In the genomic region with DNA sequence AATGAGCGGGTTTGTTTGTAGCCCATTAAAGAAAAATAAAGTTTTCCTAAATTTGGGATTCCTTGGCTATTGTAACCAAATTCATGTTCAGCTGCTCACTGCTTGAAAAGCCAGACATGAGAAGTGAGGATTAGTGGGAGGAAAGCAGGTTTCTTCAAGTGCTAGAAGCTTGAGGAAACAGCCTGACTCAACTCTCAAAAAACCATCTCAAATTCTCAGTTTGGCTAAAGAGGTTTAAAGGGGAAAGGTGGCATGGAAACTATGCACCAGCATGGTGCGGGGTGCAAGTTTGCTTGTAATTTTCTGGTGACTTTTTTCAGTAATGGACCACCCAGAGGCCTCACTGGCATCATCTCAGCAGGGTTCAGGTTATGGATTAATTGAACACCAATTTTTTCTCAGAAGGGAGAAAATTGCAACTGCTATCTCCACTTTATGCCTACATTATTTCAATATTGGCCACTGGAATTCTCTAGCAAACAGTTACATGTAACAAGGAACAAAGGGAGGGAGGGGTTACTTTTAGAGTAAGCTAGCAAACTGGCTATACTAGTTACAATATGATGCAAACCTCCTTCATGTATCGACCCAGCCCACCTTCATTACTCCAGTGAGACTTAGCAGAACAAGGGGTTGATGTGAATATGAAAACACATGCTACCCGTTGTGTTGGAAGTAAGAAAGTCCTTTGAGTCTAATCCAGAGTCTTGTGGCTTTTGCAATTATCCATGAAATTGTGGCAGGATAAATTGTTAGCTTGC, we compare ENCODE assay signal across 22 cellular contexts.
"Had no signal": no experiment of that assay in that cellular context is flagged by ENCODE, and none has a peak within 500 bp of the region (broad histone marks: within the 10 kb centered on the region; RNA-seq: fewer than 3 reads in every experiment).

No MANE protein-coding gene starts in this region.

- H3K27me3 ChIP-seq: esophagus squamous epithelium, gastroesophageal sphincter, left lung, ovary, right atrium auricular region, sigmoid colon, tibial artery, upper lobe of right lung, vagina had no signal

- H3K9me3 ChIP-seq: esophagus squamous epithelium, gastroesophageal sphincter, left lung, lower lobe of right lung, ovary, right atrium auricular region, sigmoid colon, tibial artery, upper lobe of right lung, vagina had no signal

- H3K36me3 ChIP-seq: esophagus squamous epithelium, gastroesophageal sphincter, left lung, lower lobe of right lung, ovary, right atrium auricular region, sigmoid colon, tibial artery, upper lobe of right lung, vagina had no signal

- H3K4me3 Mint-ChIP-seq: memory B cell, mesothelial cell of epicardium, natural killer cell, neural crest cell had no signal

- DNase-seq: effector CD4-positive, alpha-beta T cell; esophagus squamous epithelium; foreskin fibroblast; glutamatergic neuron; islet precursor cell; left lung; lower lobe of right lung; natural killer cell; ovary; sigmoid colon; stimulated activated CD4-positive, alpha-beta T cell treated with anti-CD3 and anti-CD28 coated beads, Interleukin-12 subunit alpha, Interleukin-12 subunit beta, amount 100 ng/mL, for 4 hours; stimulated activated naive CD4-positive, alpha-beta T cell treated with Interleukin-2 at 50 U/mL for 16 hours; tibial artery; upper lobe of right lung had no signal

- H3K36me3 Mint-ChIP-seq: mesothelial cell of epicardium, natural killer cell had no signal

- H3K27ac ChIP-seq: coronary artery, gastroesophageal sphincter, left lung, lower lobe of right lung, ovary, right atrium auricular region, sigmoid colon, tibial artery, upper lobe of right lung, vagina had no signal

- H3K4me1 Mint-ChIP-seq: neural crest cell had no signal

- H3K9me3 Mint-ChIP-seq: mesothelial cell of epicardium, natural killer cell, neural crest cell had no signal

- H3K4me3 ChIP-seq: coronary artery, esophagus squamous epithelium, gastroesophageal sphincter, left lung, lower lobe of right lung, ovary, right atrium auricular region, sigmoid colon, skin epidermis, tibial artery, upper lobe of right lung, vagina had no signal

- ATAC-seq: gastroesophageal sphincter, left lung, lower lobe of right lung, natural killer cell, upper lobe of right lung had no signal

- H3K27ac Mint-ChIP-seq: memory B cell, mesothelial cell of epicardium, natural killer cell had no signal

- H3K27me3 Mint-ChIP-seq: memory B cell had no signal

- H3K4me1 ChIP-seq: sigmoid colon had no signal
